Comparison of ENCODE assay signal across 16 cellular contexts in the genomic region with DNA sequence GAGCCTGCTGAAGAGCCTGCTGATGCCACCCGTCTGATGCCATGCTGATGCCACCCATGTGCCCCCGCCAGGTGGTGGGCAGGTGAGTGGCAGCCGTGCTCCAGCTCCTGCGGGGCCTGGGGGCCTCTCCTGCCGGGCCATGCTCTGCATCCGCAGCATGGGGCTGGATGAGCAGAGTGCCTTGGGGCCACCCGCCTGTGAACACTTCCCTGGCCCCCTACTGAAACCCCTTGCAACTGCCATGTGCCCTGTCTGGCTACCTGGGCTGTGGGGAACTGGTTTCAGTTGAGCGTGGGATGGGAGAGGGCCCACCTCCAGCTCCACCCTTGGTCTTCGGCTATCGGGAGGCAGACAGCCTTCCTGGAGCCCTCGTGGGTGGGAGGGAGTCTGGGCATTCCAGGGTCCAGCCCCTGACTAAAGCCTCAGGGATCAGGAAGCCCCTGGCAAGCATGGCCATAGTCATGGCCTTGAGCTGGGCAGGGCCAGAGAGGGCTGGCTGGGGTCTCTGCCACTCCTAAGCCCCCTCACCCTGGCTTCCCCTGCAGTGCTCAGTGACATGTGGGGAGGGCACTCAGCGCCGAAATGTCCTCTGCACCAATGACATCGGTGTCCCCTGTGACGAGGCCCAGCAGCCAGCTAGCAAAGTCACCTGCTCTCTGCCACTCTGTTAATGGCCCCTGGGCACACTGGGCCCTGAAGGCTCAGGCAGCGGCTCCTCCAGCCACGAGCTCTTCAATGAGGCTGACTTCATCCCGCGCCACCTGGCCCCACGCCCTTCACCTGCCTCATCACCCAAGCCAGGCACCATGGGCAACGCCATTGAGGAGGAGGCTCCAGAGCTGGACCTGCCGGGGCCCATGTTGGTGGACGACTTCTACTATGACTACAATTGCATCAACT.
DNase-seq lines count a peak whose midpoint lies in the region; ATAC-seq, FAIRE-seq and TF ChIP-seq lines count a peak whose summit lies in the region.
"Had no signal": no experiment of that assay in that cellular context is flagged by ENCODE, and none has a peak within 500 bp of the region (broad histone marks: within the 10 kb centered on the region; RNA-seq: fewer than 3 reads in every experiment).

No MANE protein-coding gene starts in this region.

- WGBS in sigmoid colon, 2 donors = 89 to 93% methylated on average over 23 of the region's 23 CpGs

- TF ChIP-seq POLR2A in sigmoid colon (IDR thresholded peaks at IDR 0.05) = no peak

- no peaks in the 10 kb centered on the region for H3K36me3 ChIP-seq in kidney (ENCODE audit: control insufficient read depth in 1 of 2, insufficient read depth in 2 of 2, low read length in 2 of 2)
- H3K36me3 ChIP-seq in sigmoid colon = no peaks in the 10 kb centered on the region

- TF ChIP-seq CTCF in kidney (IDR thresholded peaks at IDR 0.05; ENCODE audit: borderline replicate concordance, extremely low read depth, insufficient read depth) (no peak), sigmoid colon (IDR thresholded peaks at IDR 0.05) (no peak)

- no peaks in the 10 kb centered on the region for H3K27me3 ChIP-seq in sigmoid colon

- ATAC-seq in Right ventricle myocardium superior (ENCODE audit: poor library complexity) = no peak
- no peak for ATAC-seq in HG02759 (IDR thresholded peaks at IDR 0.05; ENCODE audit: unreplicated experiment)
- no peak for ATAC-seq in HG03457 (IDR thresholded peaks at IDR 0.05; ENCODE audit: unreplicated experiment)
- ATAC-seq: A549, GM12878 had no signal

- H3K9ac ChIP-seq in kidney (ENCODE audit: low read length in 2 of 2) = no peak overlapping the region
- H3K9ac ChIP-seq: KMS-11 had no signal

- intact Hi-C loops in Right ventricle myocardium superior (cut with DNase I) (no loop called here), cardiac septum (cut with DNase I) (no loop called here), kidney (cut with DNase I) (no loop called here), sigmoid colon (cut with DNase I) (no loop called here)

- DNase-seq in Right ventricle myocardium superior (peak; percentile 24), cardiac septum (ENCODE audit: low spot score) (no peak), kidney (peak; percentile 59), sigmoid colon (peak; percentile 56), epidermal melanocyte (ENCODE audit: insufficient read length, low spot score) (no peak), AG20443 (ENCODE audit: low spot score) (no peak)
- DNase-seq: Calu3; CD4-positive, CD25-positive, alpha-beta regulatory T cell; NCI-H1105; NCI-H1694 treated with DMSO at 0.1 percent for 48 hours had no signal

- FAIRE-seq in kidney (lab: Jason Lieb, UNC) = no peak
- FAIRE-seq: A549, GM12878, GM18507 had no signal

- H3K4me1 ChIP-seq in kidney (ENCODE audit: control insufficient read depth in 1 of 2, insufficient read depth in 1 of 2, low read depth in 1 of 2, low read length in 2 of 2) (peaks cover 0 to 3% of the 10 kb centered on the region in 2 donors), sigmoid colon (peaks cover 0 to 15% (median 12%) of the 10 kb centered on the region in 4 donors)

- H3K9me3 ChIP-seq in kidney (ENCODE audit: control insufficient read depth in 1 of 2, low read length in 2 of 2) = no peaks in the 10 kb centered on the region
- no peaks in the 10 kb centered on the region for H3K9me3 ChIP-seq in sigmoid colon
- H3K9me3 ChIP-seq: A549 had no signal

- TF ChIP-seq EP300 in sigmoid colon (IDR thresholded peaks at IDR 0.05) = no peak

- no peak overlapping the region for H3K4me3 ChIP-seq in kidney (ENCODE audit: low read length in 2 of 2)
- H3K4me3 ChIP-seq in sigmoid colon = no peak overlapping the region
- H3K4me3 ChIP-seq: A549, GM12878 had no signal

- H3K27ac ChIP-seq in kidney (ENCODE audit: low read depth in 2 of 2, low read length in 2 of 2) (no peak overlapping the region), sigmoid colon (no peak overlapping the region)
- H3K27ac ChIP-seq: A549, KMS-11 had no signal

Comparison
In these comparisons a context has a peak if more than half of its experiments do, and no peak if none do; other contexts are left out.
1. DNase-seq: peak in Right ventricle myocardium superior (single experiment), kidney (single experiment) and sigmoid colon (single experiment); none in cardiac septum (single experiment), epidermal melanocyte (single experiment) and AG20443 (single experiment).